Comparison of ENCODE assay signal across 1 cellular context in genomic region chr1:208601569-208601968, GRCh38.
TF ChIP-seq lines count a peak whose summit lies in the region.

No MANE protein-coding gene starts in this region.

TF ChIP-seq in GM23338, 12 proteins besides CTCF, POLR2A, EP300 and RAD21 (continued from another document):
- TF ChIP-seq ZNF462 (CRISPR knock-in tag; IDR thresholded peaks at IDR 0.05) (no peak), ETS1 (IDR thresholded peaks at IDR 0.05) (no peak), ZNF114 (CRISPR knock-in tag; IDR thresholded peaks at IDR 0.05) (no peak), CREB1 (CRISPR knock-in tag; IDR thresholded peaks at IDR 0.05; ENCODE audit: low read depth) (no peak), ZNF331 (CRISPR knock-in tag; IDR thresholded peaks at IDR 0.05; ENCODE audit: low read depth) (no peak), STAT1 (IDR thresholded peaks at IDR 0.05; ENCODE audit: unreplicated experiment) (no peak), REST (IDR thresholded peaks at IDR 0.05; ENCODE audit: unreplicated experiment) (no peak), JUNB (IDR thresholded peaks at IDR 0.05; ENCODE audit: unreplicated experiment) (no peak)
TF ChIP-seq in GM23338: peak in this region for 0.
